In genomic region chr9:111287127-111287526, GRCh38 we compare ENCODE assay signal across 16 cellular contexts. TPM values are rescaled to one million over a fixed set of nuclear protein-coding genes. Genes with fewer than 3 reads are reported as not detected.
DNase-seq lines count a peak whose midpoint lies in the region; TF ChIP-seq lines count a peak whose summit lies in the region.
"Had no signal": no experiment of that assay in that cellular context is flagged by ENCODE, and none has a peak within 500 bp of the region (broad histone marks: within the 10 kb centered on the region; RNA-seq: fewer than 3 reads in every experiment).

No MANE protein-coding gene starts in this region.

- no peaks in the 10 kb centered on the region for H3K9me3 ChIP-seq in SK-N-SH
- H3K9me3 ChIP-seq: gastroesophageal sphincter had no signal

- H2AFZ ChIP-seq in SK-N-SH (ENCODE audit: low read depth) = no peak overlapping the region

- H3K4me1 Mint-ChIP-seq in activated naive CD4-positive, alpha-beta T cell treated with anti-CD3 and anti-CD28 coated beads, Interleukin-2, amount 10 ng/mL, durations not matched to agents 7 days and 5 days = no peaks in the 10 kb centered on the region
- H3K4me1 Mint-ChIP-seq: neural crest cell had no signal

- H3K36me3 ChIP-seq in SK-N-SH (replicated peaks in 1 of 2; ENCODE audit: control insufficient read depth in 1 of 2, insufficient read depth in 2 of 2, low read length in 1 of 2) = no peaks in the 10 kb centered on the region
- H3K36me3 ChIP-seq: gastroesophageal sphincter had no signal

- WGBS in SK-N-SH (ENCODE audit: low lambda C conversion rate) = 57% methylated on average over 2 of the region's 2 CpGs

- TF ChIP-seq EP300 in SK-N-SH (IDR thresholded peaks at IDR 0.05; ENCODE audit: borderline replicate concordance in 1 of 2, low read depth in 1 of 2, low read length in 1 of 2) = no peak

- H3K9me3 Mint-ChIP-seq in activated naive CD4-positive, alpha-beta T cell treated with anti-CD3 and anti-CD28 coated beads, Interleukin-2, amount 10 ng/mL, durations not matched to agents 7 days and 5 days = no peaks in the 10 kb centered on the region

- POLR2A ChIA-PET in SK-N-SH (lab: Yijun Ruan, JAX) = no interaction called here

- no peak for TF ChIP-seq RAD21 in SK-N-SH (IDR thresholded peaks at IDR 0.05; ENCODE audit: low read length)

- H3K4me3 Mint-ChIP-seq in activated naive CD4-positive, alpha-beta T cell treated with anti-CD3 and anti-CD28 coated beads, Interleukin-2, amount 10 ng/mL, durations not matched to agents 7 days and 5 days = no peak overlapping the region
- H3K4me3 Mint-ChIP-seq: neural crest cell had no signal

- H3K27ac ChIP-seq in SK-N-SH (ENCODE audit: low read depth in 2 of 2, low read length in 1 of 2) = no peak overlapping the region
- H3K27ac ChIP-seq: coronary artery, gastroesophageal sphincter had no signal

- H3K4me3 ChIP-seq in SK-N-SH (ENCODE audit: low read depth in 2 of 2, low read length in 1 of 2) (no peak overlapping the region), fibroblast of pulmonary artery (replicated peaks; ENCODE audit: low read depth, low read length) (no peak overlapping the region)
- H3K4me3 ChIP-seq: coronary artery, gastroesophageal sphincter, smooth muscle cell had no signal

- no peak overlapping the region for H3K4me2 ChIP-seq in SK-N-SH
- H3K4me2 ChIP-seq: smooth muscle cell had no signal

- H3K27me3 Mint-ChIP-seq in activated naive CD4-positive, alpha-beta T cell treated with anti-CD3 and anti-CD28 coated beads, Interleukin-2, amount 10 ng/mL, durations not matched to agents 7 days and 5 days = no peaks in the 10 kb centered on the region

- no peaks in the 10 kb centered on the region for H3K27me3 ChIP-seq in SK-N-SH (ENCODE audit: insufficient read depth)
- H3K27me3 ChIP-seq: gastroesophageal sphincter had no signal

- TF ChIP-seq CTCF in SK-N-SH (IDR thresholded peaks at IDR 0.05) (no peak), fibroblast of pulmonary artery (IDR thresholded peaks at IDR 0.05; ENCODE audit: low read length, missing control alignments) (no peak)

- H3K79me2 ChIP-seq in SK-N-SH (ENCODE audit: insufficient read depth) = no peaks in the 10 kb centered on the region

- CTCF ChIA-PET in SK-N-SH (lab: Yijun Ruan, JAX) = interaction anchor here (1.2 kb wide), 2 partner anchors 138 to 649 kb away, joined by 3 read pairs; no protein-coding TSS in a partner anchor
- CTCF ChIA-PET in activated naive CD4-positive, alpha-beta T cell treated with anti-CD3 and anti-CD28 coated beads, Interleukin-2, amount 10 ng/mL, durations not matched to agents 7 days and 5 days (lab: Charles Lee) = interaction anchor here (0.6 kb wide), 1 partner anchor 910 kb away, joined by 4 read pairs; no protein-coding TSS in a partner anchor

- H3F3A ChIP-seq in SK-N-SH (replicated peaks; ENCODE audit: insufficient read depth) = no peaks in the 10 kb centered on the region

- H4K20me1 ChIP-seq in SK-N-SH (ENCODE audit: insufficient read depth) = no peaks in the 10 kb centered on the region

- H3K27ac Mint-ChIP-seq in activated naive CD4-positive, alpha-beta T cell treated with anti-CD3 and anti-CD28 coated beads, Interleukin-2, amount 10 ng/mL, durations not matched to agents 7 days and 5 days = no peak overlapping the region

- DNase-seq in H4 (ENCODE audit: low spot score) (peak; percentile 9), SK-N-SH (no peak), fibroblast of pulmonary artery (ENCODE audit: low read depth) (peak; percentile 71), stromal cell of bone marrow (ENCODE audit: low read depth) (peak; percentile 51), NCI-H1092 (lab: John Stamatoyannopoulos, UW) (no peak), NCI-H128 (lab: John Stamatoyannopoulos, UW; ENCODE audit: unreplicated experiment) (no peak)
- no peak for DNase-seq in activated naive CD4-positive, alpha-beta T cell treated with anti-CD3 and anti-CD28 coated beads, Interleukin-2, amount 10 ng/mL, durations not matched to agents 7 days and 5 days
- DNase-seq: activated naive CD4-positive, alpha-beta T cell treated with Interleukin-2 at 50 U/mL for 16 hours; Calu3; NCI-H2227 treated with DMSO at 0.1 percent for 48 hours; OCI-M1 had no signal

- H3K36me3 Mint-ChIP-seq in activated naive CD4-positive, alpha-beta T cell treated with anti-CD3 and anti-CD28 coated beads, Interleukin-2, amount 10 ng/mL, durations not matched to agents 7 days and 5 days = no peaks in the 10 kb centered on the region

- peaks cover 0 to 7% of the 10 kb centered on the region in 2 experiments; a peak in 1 of 4 replicates for H3K4me1 ChIP-seq in SK-N-SH (ENCODE audit: control insufficient read depth in 1 of 2, insufficient read depth in 2 of 2, low read depth in 1 of 2, low read length in 1 of 2)
- H3K4me1 ChIP-seq: gastroesophageal sphincter had no signal

- H3K9me2 ChIP-seq in SK-N-SH = no peaks in the 10 kb centered on the region

- H3K9ac ChIP-seq in SK-N-SH = no peak overlapping the region

TF ChIP-seq in SK-N-SH, 30 proteins besides CTCF, POLR2A, EP300 and RAD21 (continues in another document):
- no peak for TF ChIP-seq GATA2 (CRISPR knock-in tag; IDR thresholded peaks at IDR 0.05)
- no peak for TF ChIP-seq CHD2 (IDR thresholded peaks at IDR 0.05; ENCODE audit: low read length, partially characterized antibody)
- TF ChIP-seq MXI1 (IDR thresholded peaks at IDR 0.05; ENCODE audit: low read depth, low read length) = no peak
- TF ChIP-seq NFIC (IDR thresholded peaks at IDR 0.05; ENCODE audit: borderline replicate concordance) = no peak
- no peak for TF ChIP-seq MAX (IDR thresholded peaks at IDR 0.05; ENCODE audit: low read depth)
- peak; percentile 28; the same call in 1 of the 2 replicates for TF ChIP-seq JUND (IDR thresholded peaks at IDR 0.05)
- peak; percentile 71 for TF ChIP-seq TCF12 (IDR thresholded peaks at IDR 0.05)
- TF ChIP-seq, protein P1, sequence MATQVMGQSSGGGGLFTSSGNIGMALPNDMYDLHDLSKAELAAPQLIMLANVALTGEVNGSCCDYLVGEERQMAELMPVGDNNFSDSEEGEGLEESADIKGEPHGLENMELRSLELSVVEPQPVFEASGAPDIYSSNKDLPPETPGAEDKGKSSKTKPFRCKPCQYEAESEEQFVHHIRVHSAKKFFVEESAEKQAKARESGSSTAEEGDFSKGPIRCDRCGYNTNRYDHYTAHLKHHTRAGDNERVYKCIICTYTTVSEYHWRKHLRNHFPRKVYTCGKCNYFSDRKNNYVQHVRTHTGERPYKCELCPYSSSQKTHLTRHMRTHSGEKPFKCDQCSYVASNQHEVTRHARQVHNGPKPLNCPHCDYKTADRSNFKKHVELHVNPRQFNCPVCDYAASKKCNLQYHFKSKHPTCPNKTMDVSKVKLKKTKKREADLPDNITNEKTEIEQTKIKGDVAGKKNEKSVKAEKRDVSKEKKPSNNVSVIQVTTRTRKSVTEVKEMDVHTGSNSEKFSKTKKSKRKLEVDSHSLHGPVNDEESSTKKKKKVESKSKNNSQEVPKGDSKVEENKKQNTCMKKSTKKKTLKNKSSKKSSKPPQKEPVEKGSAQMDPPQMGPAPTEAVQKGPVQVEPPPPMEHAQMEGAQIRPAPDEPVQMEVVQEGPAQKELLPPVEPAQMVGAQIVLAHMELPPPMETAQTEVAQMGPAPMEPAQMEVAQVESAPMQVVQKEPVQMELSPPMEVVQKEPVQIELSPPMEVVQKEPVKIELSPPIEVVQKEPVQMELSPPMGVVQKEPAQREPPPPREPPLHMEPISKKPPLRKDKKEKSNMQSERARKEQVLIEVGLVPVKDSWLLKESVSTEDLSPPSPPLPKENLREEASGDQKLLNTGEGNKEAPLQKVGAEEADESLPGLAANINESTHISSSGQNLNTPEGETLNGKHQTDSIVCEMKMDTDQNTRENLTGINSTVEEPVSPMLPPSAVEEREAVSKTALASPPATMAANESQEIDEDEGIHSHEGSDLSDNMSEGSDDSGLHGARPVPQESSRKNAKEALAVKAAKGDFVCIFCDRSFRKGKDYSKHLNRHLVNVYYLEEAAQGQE (IDR thresholded peaks at IDR 0.05; ENCODE audit: low read depth, low read length) = no peak
- no peak for TF ChIP-seq GABPA (IDR thresholded peaks at IDR 0.05; ENCODE audit: low read depth)
- TF ChIP-seq MEF2A (IDR thresholded peaks at IDR 0.05; ENCODE audit: borderline replicate concordance, low read depth) = no peak
- no peak for TF ChIP-seq POLR2AphosphoS5 (IDR thresholded peaks at IDR 0.05; ENCODE audit: low read depth, low read length)
- TF ChIP-seq, protein P2, sequence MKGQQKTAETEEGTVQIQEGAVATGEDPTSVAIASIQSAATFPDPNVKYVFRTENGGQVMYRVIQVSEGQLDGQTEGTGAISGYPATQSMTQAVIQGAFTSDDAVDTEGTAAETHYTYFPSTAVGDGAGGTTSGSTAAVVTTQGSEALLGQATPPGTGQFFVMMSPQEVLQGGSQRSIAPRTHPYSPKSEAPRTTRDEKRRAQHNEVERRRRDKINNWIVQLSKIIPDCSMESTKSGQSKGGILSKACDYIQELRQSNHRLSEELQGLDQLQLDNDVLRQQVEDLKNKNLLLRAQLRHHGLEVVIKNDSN (IDR thresholded peaks at IDR 0.05; ENCODE audit: borderline replicate concordance, low read depth) = no peak
- no peak for TF ChIP-seq SMC3 (IDR thresholded peaks at IDR 0.05; ENCODE audit: low read depth, low read length)
- TF ChIP-seq RXRA (IDR thresholded peaks at IDR 0.05; ENCODE audit: borderline replicate concordance, low read depth) = no peak
- no peak for TF ChIP-seq ELF1 (IDR thresholded peaks at IDR 0.05)
- TF ChIP-seq, protein P3, sequence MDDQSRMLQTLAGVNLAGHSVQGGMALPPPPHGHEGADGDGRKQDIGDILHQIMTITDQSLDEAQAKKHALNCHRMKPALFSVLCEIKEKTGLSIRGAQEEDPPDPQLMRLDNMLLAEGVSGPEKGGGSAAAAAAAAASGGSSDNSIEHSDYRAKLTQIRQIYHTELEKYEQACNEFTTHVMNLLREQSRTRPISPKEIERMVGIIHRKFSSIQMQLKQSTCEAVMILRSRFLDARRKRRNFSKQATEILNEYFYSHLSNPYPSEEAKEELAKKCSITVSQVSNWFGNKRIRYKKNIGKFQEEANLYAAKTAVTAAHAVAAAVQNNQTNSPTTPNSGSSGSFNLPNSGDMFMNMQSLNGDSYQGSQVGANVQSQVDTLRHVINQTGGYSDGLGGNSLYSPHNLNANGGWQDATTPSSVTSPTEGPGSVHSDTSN (IDR thresholded peaks at IDR 0.05) = peak; percentile 87

RNA-seq across cellular contexts. Expression of gene OR2K2, which starts 42.9 kb away (rescaled TPM):
- not detected in 2 replicates for total RNA-seq in H4 (2014; rRNA removed; shearing (Covaris generic))
- not detected in 2 replicates for polyA plus RNA-seq in SK-N-SH (2012; rRNA removed)
- polyA plus RNA-seq in SK-N-SH (2012; cell fraction: cytosol; rRNA removed) = not detected in 2 replicates
- not detected in 2 replicates for polyA plus RNA-seq in SK-N-SH (2012; cell fraction: nucleus; rRNA removed)
- total RNA-seq: Calu3, gastroesophageal sphincter, neural crest cell, temporal lobe had no signal
- polyA plus RNA-seq: smooth muscle cell had no signal

Comparison
In these comparisons a context has a peak if more than half of its experiments do, and no peak if none do; other contexts are left out.
1. DNase-seq: peak in H4 (single experiment), fibroblast of pulmonary artery (single experiment) and stromal cell of bone marrow (single experiment); none in SK-N-SH (single experiment), activated naive CD4-positive, alpha-beta T cell treated with anti-CD3 and anti-CD28 coated beads, Interleukin-2, amount 10 ng/mL, durations not matched to agents 7 days and 5 days (single experiment), NCI-H1092 (single experiment) and NCI-H128 (single experiment).